22 cellular contexts compared by ENCODE assay signal in genomic region chr3:151611464-151611863, GRCh38.
A peak's percentile ranks its signal among the peaks of the same experiment; 100 is the strongest.
DNase-seq lines count a peak whose midpoint lies in the region; ATAC-seq and TF ChIP-seq lines count a peak whose summit lies in the region.
"Had no signal": no experiment of that assay in that cellular context is flagged by ENCODE, and none has a peak within 500 bp of the region (broad histone marks: within the 10 kb centered on the region; RNA-seq: fewer than 3 reads in every experiment).

No MANE protein-coding gene starts in this region.

- ATAC-seq in Right ventricle myocardium superior (ENCODE audit: poor library complexity) (peak; percentile 63), GM21737 (IDR thresholded peaks at IDR 0.05; ENCODE audit: unreplicated experiment) (no peak), HG03442 (IDR thresholded peaks at IDR 0.05; ENCODE audit: unreplicated experiment) (no peak), GM21360 (IDR thresholded peaks at IDR 0.05; ENCODE audit: unreplicated experiment) (no peak)
- ATAC-seq: K562, PC-3 had no signal

- no peak overlapping the region for H3K9ac ChIP-seq in subcutaneous abdominal adipose tissue (ENCODE audit: low read length in 5 of 5)
- H3K9ac ChIP-seq: BLaER1 had no signal

- H3K4me1 ChIP-seq in right atrium auricular region (no peaks in the 10 kb centered on the region), left ventricle myocardium inferior (no peaks in the 10 kb centered on the region), subcutaneous abdominal adipose tissue (ENCODE audit: control insufficient read depth in 5 of 5, insufficient read depth in 5 of 5, low read length in 5 of 5) (peaks cover 2 to 17% (median 8%) of the 10 kb centered on the region in 5 donors)
- H3K4me1 ChIP-seq: BLaER1 had no signal

- H3K9me3 ChIP-seq in right atrium auricular region, result no peaks in the 10 kb centered on the region
- peaks cover 14% of the 10 kb centered on the region for H3K9me3 ChIP-seq in left ventricle myocardium inferior (replicated peaks)
- H3K9me3 ChIP-seq in subcutaneous abdominal adipose tissue (ENCODE audit: control insufficient read depth in 5 of 5, low read length in 5 of 5), result peaks cover 0 to 7% (median 0%) of the 10 kb centered on the region in 5 donors
- H3K9me3 ChIP-seq: BLaER1, HAP-1 had no signal

- H3K36me3 ChIP-seq in right atrium auricular region, result no peaks in the 10 kb centered on the region
- no peaks in the 10 kb centered on the region for H3K36me3 ChIP-seq in left ventricle myocardium inferior
- H3K36me3 ChIP-seq in subcutaneous abdominal adipose tissue (ENCODE audit: control insufficient read depth in 5 of 5, insufficient read depth in 5 of 5, low read length in 5 of 5), result no peaks in the 10 kb centered on the region
- H3K36me3 ChIP-seq: BLaER1, HAP-1 had no signal

- no peak overlapping the region for H3K4me3 ChIP-seq in right atrium auricular region
- H3K4me3 ChIP-seq in left ventricle myocardium inferior, result no peak overlapping the region
- peak overlapping the region in 1 of 5 donors; percentile 22 for H3K4me3 ChIP-seq in subcutaneous abdominal adipose tissue (ENCODE audit: low read depth in 1 of 5, low read length in 5 of 5)
- H3K4me3 ChIP-seq: BLaER1, HAP-1, K562 had no signal

- H3K27me3 ChIP-seq in right atrium auricular region (no peaks in the 10 kb centered on the region), left ventricle myocardium inferior (ENCODE audit: low read depth) (no peaks in the 10 kb centered on the region), subcutaneous abdominal adipose tissue (ENCODE audit: control insufficient read depth in 5 of 5, insufficient read depth in 4 of 5, low read length in 5 of 5) (no peaks in the 10 kb centered on the region)
- H3K27me3 ChIP-seq: BLaER1 had no signal

- intact Hi-C loops in Right ventricle myocardium superior (cut with DNase I) (no loop called here), left ventricle myocardium inferior (cut with micrococcal nuclease) (no loop called here)

- DNase-seq in Right ventricle myocardium superior, result no peak
- no peak for DNase-seq in right atrium auricular region (ENCODE audit: low spot score)
- no peak for DNase-seq in left ventricle myocardium inferior
- DNase-seq: CD4-positive, CD25-positive, alpha-beta regulatory T cell; GOT3; HFFc6; Kasumi-1; MV-4-11; NCI-H1105; NCI-H1436 treated with DMSO at 0.1 percent for 48 hours; NCI-H2029; NCI-H446; NCI-H524 treated with DMSO at 0.1 percent for 48 hours; NCI-H774; PC-3 had no signal

- H3K27ac ChIP-seq in right atrium auricular region, result peak overlapping the region in 1 of 2 donors; percentile 40
- H3K27ac ChIP-seq in left ventricle myocardium inferior (replicated peaks), result peak overlapping the region; percentile 59
- H3K27ac ChIP-seq in subcutaneous abdominal adipose tissue (ENCODE audit: low read depth, low read length), result peak overlapping the region; percentile 61
- H3K27ac ChIP-seq: BLaER1 had no signal

- TF ChIP-seq CTCF in right atrium auricular region (IDR thresholded peaks at IDR 0.05) (no peak), left ventricle myocardium inferior (IDR thresholded peaks at IDR 0.05; ENCODE audit: borderline replicate concordance) (no peak)
